ENCODE assay signal across 22 cellular contexts in genomic region chr2:178632729-178633128, GRCh38.
A peak's percentile ranks its signal among the peaks of the same experiment; 100 is the strongest.
DNase-seq lines count a peak whose midpoint lies in the region; ATAC-seq, FAIRE-seq and TF ChIP-seq lines count a peak whose summit lies in the region.
"Had no signal": no experiment of that assay in that cellular context is flagged by ENCODE, and none has a peak within 500 bp of the region (broad histone marks: within the 10 kb centered on the region; RNA-seq: fewer than 3 reads in every experiment).

No MANE protein-coding gene starts in this region.

- peaks cover 93% of the 10 kb centered on the region for H3K36me3 ChIP-seq in cardiac muscle cell
- H3K36me3 ChIP-seq in small intestine (ENCODE audit: control insufficient read depth in 2 of 2, insufficient read depth in 2 of 2, low read length in 2 of 2): no peaks in the 10 kb centered on the region

- H3K4me3 ChIP-seq in cardiac muscle cell: peak overlapping the region; percentile 2
- no peak overlapping the region for H3K4me3 ChIP-seq in small intestine (ENCODE audit: low read depth in 1 of 2, low read length in 2 of 2)
- H3K4me3 ChIP-seq: GM23248 had no signal

- peaks cover 73% of the 10 kb centered on the region for H3K4me1 ChIP-seq in cardiac muscle cell (ENCODE audit: low read depth)
- H3K4me1 ChIP-seq in small intestine (ENCODE audit: control insufficient read depth in 2 of 2, insufficient read depth in 1 of 2, low read depth in 1 of 2, low read length in 1 of 2): no peaks in the 10 kb centered on the region

- H3K27me3 ChIP-seq in cardiac muscle cell (no peaks in the 10 kb centered on the region), small intestine (ENCODE audit: control insufficient read depth in 2 of 2, insufficient read depth in 2 of 2, low read length in 2 of 2) (no peaks in the 10 kb centered on the region)

- H3K27ac ChIP-seq in cardiac muscle cell (peak overlapping the region; percentile 97), small intestine (ENCODE audit: low read depth in 1 of 2, low read length in 1 of 2) (no peak overlapping the region)
- H3K27ac ChIP-seq: GM23248, KMS-11 had no signal

- FAIRE-seq in small intestine (lab: Jason Lieb, UNC): no peak
- FAIRE-seq: G401.6 had no signal

- no peak for DNase-seq in cardiac muscle cell (ENCODE audit: low read depth in 1 of 2, low spot score in 1 of 2)
- DNase-seq in Right ventricle myocardium inferior (ENCODE audit: missing footprints): no peak
- peak; percentile 28 for DNase-seq in small intestine
- DNase-seq in activated CD8-positive, alpha-beta memory T cell treated with anti-CD3 and anti-CD28 coated beads, Interleukin-2, amount 50 U/mL, for 48 hours: no peak
- DNase-seq: C1 segment of cervical spinal cord, DND-41, GM23248, HCEC 1CT, NCI-H1048, NCI-H1436 treated with DMSO at 0.1 percent for 48 hours, NCI-H2081, NCI-H510A, NCI-H82, SHP77 treated with DMSO at 0.1 percent for 48 hours, T-helper 1 cell had no signal

- no peak for TF ChIP-seq CTCF in cardiac muscle cell (IDR thresholded peaks at IDR 0.05; ENCODE audit: low read depth, low read length)

- intact Hi-C loops in Right ventricle myocardium inferior (cut with DNase I): no loop called here

- H3K9me3 ChIP-seq in cardiac muscle cell (ENCODE audit: low read depth) (no peaks in the 10 kb centered on the region), small intestine (ENCODE audit: control insufficient read depth, low read depth) (no peaks in the 10 kb centered on the region)

- whole genome bisulfite sequencing in small intestine, 3 donors: 11 to 39% (median 13%) methylated on average over 3 of the region's 3 CpGs

- no peak for ATAC-seq in Right ventricle myocardium inferior
- ATAC-seq in GM21390 (IDR thresholded peaks at IDR 0.05; ENCODE audit: unreplicated experiment): peak; percentile 70
- peak; percentile 65 for ATAC-seq in HG03442 (IDR thresholded peaks at IDR 0.05; ENCODE audit: unreplicated experiment)
- ATAC-seq in GM21717 (IDR thresholded peaks at IDR 0.05; ENCODE audit: unreplicated experiment): no peak
- ATAC-seq in GM18520 (IDR thresholded peaks at IDR 0.05; ENCODE audit: unreplicated experiment): no peak
- ATAC-seq: SK-N-SH treated with all-trans-retinoic acid at 6 μM for 48 hours had no signal

Comparison
In these comparisons a context has a peak if more than half of its experiments do, and no peak if none do; other contexts are left out.
1. ATAC-seq: peak in GM21390 (single experiment) and HG03442 (single experiment); none in Right ventricle myocardium inferior (single experiment), GM21717 (single experiment) and GM18520 (single experiment).